29 cellular contexts compared by ENCODE assay signal in genomic region chr6:41811095-41811494, GRCh38. TPM values are rescaled to one million over a fixed set of nuclear protein-coding genes. Genes with fewer than 3 reads are reported as not detected.
"Had no signal": no experiment of that assay in that cellular context is flagged by ENCODE, and none has a peak within 500 bp of the region (broad histone marks: within the 10 kb centered on the region; RNA-seq: fewer than 3 reads in every experiment).

No MANE protein-coding gene starts in this region.

- H3K27me3 ChIP-seq: ascending aorta, cardiac muscle cell had no signal

- H3K36me3 ChIP-seq: cardiac muscle cell had no signal

- H3K4me3 ChIP-seq: ascending aorta, cardiac muscle cell had no signal

- DNase-seq: activated B cell treated with CpG ODN at 0.5 μM for 24 hours; activated CD4-positive, alpha-beta memory T cell treated with anti-CD3 and anti-CD28 coated beads, Interleukin-2, amount 10 ng/mL, durations not matched to agents 7 days and 5 days; activated CD4-positive, alpha-beta T cell treated with anti-CD3 and anti-CD28 coated beads for 36 hours; activated CD4-positive, alpha-beta T cell treated with anti-CD3 and anti-CD28 coated beads for 48 hours; activated CD4-positive, alpha-beta T cell treated with anti-CD3 and anti-CD28 coated beads, Interleukin-2, amount 10 ng/mL, durations not matched to agents 7 days and 5 days; activated CD4-positive, alpha-beta T cell treated with anti-CD3 and anti-CD28 coated beads, Interleukin-2, amount 50 U/mL, for 48 hours; activated CD4-positive, CD25-positive, alpha-beta regulatory T cell treated with anti-CD3 and anti-CD28 coated beads, Interleukin-2, amount 50 U/mL, for 72 hours; activated CD8-positive, alpha-beta memory T cell treated with anti-CD3 and anti-CD28 coated beads for 24 hours; activated CD8-positive, alpha-beta memory T cell treated with anti-CD3 and anti-CD28 coated beads, Interleukin-2, amount 10 ng/mL, durations not matched to agents 7 days and 5 days; activated CD8-positive, alpha-beta memory T cell treated with anti-CD3 and anti-CD28 coated beads, Interleukin-2, amount 50 U/mL, for 48 hours; activated CD8-positive, alpha-beta T cell treated with anti-CD3 and anti-CD28 coated beads, Interleukin-2, amount 10 ng/mL, durations not matched to agents 7 days and 5 days; activated effector memory CD4-positive, alpha-beta T cell treated with Interleukin-2 at 50 U/mL for 16 hours; activated gamma-delta T cell; activated naive CD4-positive, alpha-beta T cell treated with anti-CD3 and anti-CD28 coated beads, Interleukin-2, amount 10 ng/mL, durations not matched to agents 7 days and 5 days; activated naive CD4-positive, alpha-beta T cell treated with Interleukin-2 at 50 U/mL for 16 hours; activated naive CD8-positive, alpha-beta T cell treated with anti-CD3 and anti-CD28 coated beads, Interleukin-2, amount 10 ng/mL, durations not matched to agents 7 days and 5 days; activated naive CD8-positive, alpha-beta T cell treated with anti-CD3 and anti-CD28 coated beads, Interleukin-2, amount 50 U/mL, for 24 hours; activated T-cell treated with anti-CD3 and anti-CD28 coated beads, Interleukin-2, amount 50 U/mL, for 24 hours; activated T-cell treated with anti-CD3 and anti-CD28 coated beads, Interleukin-2, amount 50 U/mL, for 48 hours; amygdala; anterior cingulate cortex; caudate nucleus; cerebellar nuclear complex; T-helper 2 cell; T-helper 9 cell had no signal

- H3K27ac ChIP-seq: ascending aorta, cardiac muscle cell, VCaP had no signal

- H3K4me1 ChIP-seq: ascending aorta had no signal

- ATAC-seq: activated CD4-positive, alpha-beta T cell treated with anti-CD3 and anti-CD28 coated beads for 36 hours; activated CD8-positive, alpha-beta memory T cell treated with anti-CD3 and anti-CD28 coated beads, Interleukin-2, amount 10 ng/mL, durations not matched to agents 7 days and 5 days; activated CD8-positive, alpha-beta T cell treated with anti-CD3 and anti-CD28 coated beads, Interleukin-2, amount 10 ng/mL, durations not matched to agents 7 days and 5 days; activated naive CD8-positive, alpha-beta T cell treated with anti-CD3 and anti-CD28 coated beads, Interleukin-2, amount 50 U/mL, for 24 hours had no signal

- H3K9me3 ChIP-seq: ascending aorta had no signal

RNA-seq across cellular contexts. Expression of gene PRICKLE4, which starts 30.5 kb away (rescaled TPM):
- total RNA-seq: activated CD4-positive, alpha-beta memory T cell treated with anti-CD3 and anti-CD28 coated beads, Interleukin-2, amount 10 ng/mL, durations not matched to agents 7 days and 5 days; activated CD4-positive, alpha-beta T cell treated with anti-CD3 and anti-CD28 coated beads for 36 hours; activated CD4-positive, alpha-beta T cell treated with anti-CD3 and anti-CD28 coated beads, Interleukin-2, amount 10 ng/mL, durations not matched to agents 7 days and 5 days; activated CD8-positive, alpha-beta memory T cell treated with anti-CD3 and anti-CD28 coated beads, Interleukin-2, amount 10 ng/mL, durations not matched to agents 7 days and 5 days; activated naive CD8-positive, alpha-beta T cell treated with anti-CD3 and anti-CD28 coated beads, Interleukin-2, amount 10 ng/mL, durations not matched to agents 7 days and 5 days; activated T-helper 2 cell treated with anti-CD3 and anti-CD28 coated beads, Interferon-gamma antibody, Interleukin-2, Interleukin-4, amounts not matched to agents 10 μg/mL and 5 μg/mL and 100 μg/mL, durations not matched to agents 14 hours and 24 hours and 36 hours had no signal
